ENCODE assay signal across 11 cellular contexts in genomic region chr5:38660194-38660668, GRCh38.
DNase-seq lines count a peak whose midpoint lies in the region; ATAC-seq, FAIRE-seq and TF ChIP-seq lines count a peak whose summit lies in the region.
"Had no signal": no experiment of that assay in that cellular context is flagged by ENCODE, and none has a peak within 500 bp of the region (broad histone marks: within the 10 kb centered on the region; RNA-seq: fewer than 3 reads in every experiment).

No MANE protein-coding gene starts in this region.

- DNase-seq in D341Med (ENCODE audit: low spot score), result peak; percentile 52
- DNase-seq in NCI-H187 (lab: John Stamatoyannopoulos, UW), result peak; percentile 91 to 95
- peak; percentile 91 to 95 for DNase-seq in SJCRH30
- peak; percentile 80 for DNase-seq in kidney
- no peak for DNase-seq in GOT3 (lab: John Stamatoyannopoulos, UW)
- DNase-seq in GM13976 (ENCODE audit: low spot score), result no peak
- DNase-seq in CD4-positive, alpha-beta T cell, result no peak
- no peak for DNase-seq in dermis blood vessel endothelial cell
- DNase-seq: activated CD8-positive, alpha-beta memory T cell treated with anti-CD3 and anti-CD28 coated beads for 24 hours had no signal

- H3K4me1 Mint-ChIP-seq in CD4-positive, alpha-beta T cell (ENCODE audit: low read depth), result no peaks in the 10 kb centered on the region

- FAIRE-seq in kidney (lab: Jason Lieb, UNC), result peak; percentile 83

- ATAC-seq in CD4-positive, alpha-beta T cell (ENCODE audit: poor library complexity), result no peak

- H3K27me3 Mint-ChIP-seq in CD4-positive, alpha-beta T cell, result peaks cover 72% of the 10 kb centered on the region

- H3K27me3 ChIP-seq in SJCRH30, result 0 out of 2 replicates have a peak, but pooled peaks cover 6% of the 10 kb centered on the region
- peaks cover 24% of the 10 kb centered on the region for H3K27me3 ChIP-seq in CD4-positive, alpha-beta T cell (ENCODE audit: control insufficient read depth, insufficient read depth, low read length)

- CTCF ChIA-PET in CD4-positive, alpha-beta T cell (lab: Charles Lee), result no interaction called here

- H3K27ac Mint-ChIP-seq in CD4-positive, alpha-beta T cell, result no peak overlapping the region
- H3K27ac Mint-ChIP-seq: dendritic cell treated with granulocyte-macrophage colony-stimulating factor and Interleukin-4, amounts not matched to agents 40 ng/mL and 50 ng/mL, for 4 days had no signal

- H3K27ac ChIP-seq in SJCRH30, result peak overlapping the region; percentile 46
- H3K27ac ChIP-seq in kidney (ENCODE audit: low read depth in 2 of 2, low read length in 2 of 2), result peak overlapping the region; percentile 20 to 56
- H3K27ac ChIP-seq in CD4-positive, alpha-beta T cell (ENCODE audit: low read depth, low read length), result no peak overlapping the region
- H3K27ac ChIP-seq: KMS-11 had no signal

- in situ Hi-C loops in GM13976 (cut with MboI; ENCODE audit: low sequenced_read_pairs, unreplicated experiment), result loop anchor here (25.0 kb wide), 1 partner anchor 223 kb away; no protein-coding TSS in a partner anchor

- TF ChIP-seq CTCF in kidney (IDR thresholded peaks at IDR 0.05; ENCODE audit: borderline replicate concordance, extremely low read depth, insufficient read depth), result no peak
- no peak for TF ChIP-seq CTCF in GM13976 (IDR thresholded peaks at IDR 0.05; ENCODE audit: borderline replicate concordance, control extremely low read depth, extremely low read depth, insufficient read depth, missing control alignments)
- no peak for TF ChIP-seq CTCF in CD4-positive, alpha-beta T cell (IDR thresholded peaks at IDR 0.05)

- H3K9me3 ChIP-seq in SJCRH30 (replicated peaks) (no peaks in the 10 kb centered on the region), kidney (ENCODE audit: control insufficient read depth in 1 of 2, low read length in 2 of 2) (no peaks in the 10 kb centered on the region)
- no peaks in the 10 kb centered on the region for H3K9me3 ChIP-seq in CD4-positive, alpha-beta T cell (ENCODE audit: control insufficient read depth, low read length)

- no peak overlapping the region for H3K4me3 Mint-ChIP-seq in CD4-positive, alpha-beta T cell
- H3K4me3 Mint-ChIP-seq: dendritic cell treated with granulocyte-macrophage colony-stimulating factor and Interleukin-4, amounts not matched to agents 40 ng/mL and 50 ng/mL, for 4 days had no signal

- intact Hi-C loops in kidney (cut with DNase I), result no loop called here
- intact Hi-C loops in CD4-positive, alpha-beta T cell (cut with DNase I, micrococcal nuclease), result no loop called here

- H3K9me3 Mint-ChIP-seq in CD4-positive, alpha-beta T cell, result no peaks in the 10 kb centered on the region
- H3K9me3 Mint-ChIP-seq: dendritic cell treated with granulocyte-macrophage colony-stimulating factor and Interleukin-4, amounts not matched to agents 40 ng/mL and 50 ng/mL, for 4 days had no signal

- no peaks in the 10 kb centered on the region for H3K36me3 Mint-ChIP-seq in CD4-positive, alpha-beta T cell (ENCODE audit: low read depth)

- no peaks in the 10 kb centered on the region for H3K36me3 ChIP-seq in SJCRH30
- H3K36me3 ChIP-seq in kidney (ENCODE audit: control insufficient read depth in 1 of 2, insufficient read depth in 2 of 2, low read length in 2 of 2), result no peaks in the 10 kb centered on the region

- H3K4me1 ChIP-seq in SJCRH30 (peaks cover 11% of the 10 kb centered on the region), kidney (ENCODE audit: control insufficient read depth in 1 of 2, insufficient read depth in 1 of 2, low read depth in 1 of 2, low read length in 2 of 2) (peaks cover 0 to 3% of the 10 kb centered on the region in 2 donors)

- H3K4me3 ChIP-seq in SJCRH30 (peak overlapping the region; percentile 53), kidney (ENCODE audit: low read length in 2 of 2) (peak overlapping the region; percentile 56 to 59)

- POLR2A ChIA-PET in CD4-positive, alpha-beta T cell (lab: Charles Lee), result no interaction called here

- H3K9ac ChIP-seq in kidney (ENCODE audit: low read length in 2 of 2), result peak overlapping the region; percentile 25 to 51
- H3K9ac ChIP-seq: KMS-11 had no signal

Comparison
In these comparisons a context has a peak if more than half of its experiments do, and no peak if none do; other contexts are left out.
1. DNase-seq: peak in D341Med (single experiment), NCI-H187 (2 of 2), SJCRH30 (2 of 2) and kidney (single experiment); none in GOT3 (single experiment), GM13976 (single experiment), CD4-positive, alpha-beta T cell (0 of 10) and dermis blood vessel endothelial cell (single experiment).